In the genomic region with DNA sequence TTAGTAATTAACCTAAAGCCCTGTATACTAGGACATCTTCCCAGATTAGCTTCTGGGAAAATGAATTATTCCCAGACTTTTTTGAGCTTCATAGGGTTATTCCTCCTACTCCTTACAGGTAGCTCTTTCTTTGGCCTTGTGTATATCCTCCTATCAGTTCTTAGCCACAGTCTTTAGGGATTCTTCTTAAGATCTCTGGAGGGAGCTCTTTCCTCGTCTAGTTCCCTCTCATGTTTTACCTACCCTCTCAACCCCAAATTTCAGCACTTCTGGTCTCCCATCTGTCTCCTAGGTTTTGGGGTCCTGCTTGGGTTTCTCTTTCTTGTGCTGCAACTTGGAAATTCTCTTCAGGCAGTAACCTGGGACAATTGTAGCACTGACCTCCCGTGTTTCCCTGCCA, we compare ENCODE assay signal across 9 cellular contexts. TPM values are rescaled to one million over a fixed set of nuclear protein-coding genes. Genes with fewer than 3 reads are reported as not detected.
DNase-seq lines count a peak whose midpoint lies in the region; ATAC-seq and TF ChIP-seq lines count a peak whose summit lies in the region.
"Had no signal": no experiment of that assay in that cellular context is flagged by ENCODE, and none has a peak within 500 bp of the region (broad histone marks: within the 10 kb centered on the region; RNA-seq: fewer than 3 reads in every experiment).

No MANE protein-coding gene starts in this region.

- intact Hi-C loops in activated CD4-positive, alpha-beta T cell treated with anti-CD3 and anti-CD28 coated beads for 36 hours (cut with DNase I, micrococcal nuclease), result loop anchor here in 1 of 2 experiments (10.0 kb wide), 2 partner anchors 403 to 433 kb away; no protein-coding TSS in a partner anchor

- no peak overlapping the region for H3K4me3 Mint-ChIP-seq in activated CD4-positive, alpha-beta T cell treated with anti-CD3 and anti-CD28 coated beads for 36 hours
- H3K4me3 Mint-ChIP-seq: T-helper 2 cell treated with Interferon-gamma antibody and Interleukin-4, amounts not matched to agents 5 μg/mL and 100 μg/mL, for 36 hours had no signal

- DNase-seq in NCI-H82 treated with DMSO at 0.1 percent for 48 hours (lab: John Stamatoyannopoulos, UW; ENCODE audit: unreplicated experiment) (peak; percentile 47), kidney tubule cell (ENCODE audit: low spot score) (peak; percentile 25), NK-92 (lab: John Stamatoyannopoulos, UW; ENCODE audit: unreplicated experiment) (no peak)
- no peak for DNase-seq in activated CD4-positive, alpha-beta T cell treated with anti-CD3 and anti-CD28 coated beads for 36 hours
- DNase-seq: colonic mucosa had no signal

- no peak for TF ChIP-seq CTCF in HEK293 (tag by site-specific recombination; IDR thresholded peaks at IDR 0.05)

- no peaks in the 10 kb centered on the region for H3K9me3 ChIP-seq in HEK293 (ENCODE audit: control insufficient read depth, insufficient read depth, low read depth, low read length)
- H3K9me3 ChIP-seq: colonic mucosa had no signal

- peaks cover 2% of the 10 kb centered on the region for H3K9me3 Mint-ChIP-seq in activated CD4-positive, alpha-beta T cell treated with anti-CD3 and anti-CD28 coated beads for 36 hours (ENCODE audit: low read depth)
- H3K9me3 Mint-ChIP-seq: T-helper 2 cell treated with Interferon-gamma antibody and Interleukin-4, amounts not matched to agents 5 μg/mL and 100 μg/mL, for 36 hours had no signal

- POLR2A ChIA-PET in HEK293 (lab: Yijun Ruan, JAX), result no interaction called here
- POLR2A ChIA-PET in activated CD4-positive, alpha-beta T cell treated with anti-CD3 and anti-CD28 coated beads for 36 hours (lab: Charles Lee), result no interaction called here

- no peaks in the 10 kb centered on the region for H3K4me1 Mint-ChIP-seq in activated CD4-positive, alpha-beta T cell treated with anti-CD3 and anti-CD28 coated beads for 36 hours

- peaks cover 7% of the 10 kb centered on the region for H3K27me3 Mint-ChIP-seq in activated CD4-positive, alpha-beta T cell treated with anti-CD3 and anti-CD28 coated beads for 36 hours

- no peak overlapping the region for H3K4me3 ChIP-seq in HEK293 (ENCODE audit: low read depth, low read length)
- H3K4me3 ChIP-seq: colonic mucosa had no signal

- no peaks in the 10 kb centered on the region for H3K36me3 ChIP-seq in HEK293 (ENCODE audit: control insufficient read depth in 2 of 2, insufficient read depth in 1 of 2, low read length in 2 of 2)
- H3K36me3 ChIP-seq: colonic mucosa had no signal

- no peak overlapping the region for H3K27ac Mint-ChIP-seq in activated CD4-positive, alpha-beta T cell treated with anti-CD3 and anti-CD28 coated beads for 36 hours
- H3K27ac Mint-ChIP-seq: T-helper 2 cell treated with Interferon-gamma antibody and Interleukin-4, amounts not matched to agents 5 μg/mL and 100 μg/mL, for 36 hours had no signal

- H3K27ac ChIP-seq in HEK293 (ENCODE audit: extremely low read depth, low read depth, low read length), result no peak overlapping the region
- H3K27ac ChIP-seq: colonic mucosa had no signal

- no peaks in the 10 kb centered on the region for H3K4me1 ChIP-seq in HEK293 (ENCODE audit: control insufficient read depth, insufficient read depth, low read length)
- H3K4me1 ChIP-seq: colonic mucosa had no signal

- no peaks in the 10 kb centered on the region for H3K36me3 Mint-ChIP-seq in activated CD4-positive, alpha-beta T cell treated with anti-CD3 and anti-CD28 coated beads for 36 hours (ENCODE audit: low read depth)

- CTCF ChIA-PET in HEK293 (lab: Yijun Ruan, JAX), result interaction anchor here (0.5 to 1.3 kb wide), 24 partner anchors 11 to 715 kb away, joined by 3 to 10 read pairs (median 4); no protein-coding TSS in a partner anchor
- CTCF ChIA-PET in activated CD4-positive, alpha-beta T cell treated with anti-CD3 and anti-CD28 coated beads for 36 hours (lab: Charles Lee), result no interaction called here

- peak; percentile 87 for ATAC-seq in GM18502 (IDR thresholded peaks at IDR 0.05; ENCODE audit: poor library complexity, unreplicated experiment)
- ATAC-seq in activated CD4-positive, alpha-beta T cell treated with anti-CD3 and anti-CD28 coated beads for 36 hours, result no peak
- ATAC-seq in HG03457 (IDR thresholded peaks at IDR 0.05; ENCODE audit: unreplicated experiment), result no peak

TF ChIP-seq in HEK293, 187 proteins besides CTCF, POLR2A, EP300 and RAD21:
- TF ChIP-seq ZNF274 (IDR thresholded peaks at IDR 0.05; ENCODE audit: low read length) (no peak), ZNF274 (tag by site-specific recombination; IDR thresholded peaks at IDR 0.05; ENCODE audit: borderline replicate concordance) (no peak), ZNF501 (tag by site-specific recombination; IDR thresholded peaks at IDR 0.05) (no peak), ZNF654 (tag by site-specific recombination; IDR thresholded peaks at IDR 0.05; ENCODE audit: low read depth) (peak; percentile 57), ZNF560 (tag by site-specific recombination; IDR thresholded peaks at IDR 0.05; ENCODE audit: borderline replicate concordance) (no peak)

RNA-seq across cellular contexts. Expression of a gene that starts 46.4 kb away (rescaled TPM):
- total RNA-seq in activated CD4-positive, alpha-beta T cell treated with anti-CD3 and anti-CD28 coated beads for 36 hours, result 1 to 10 TPM; 4.9 to 6.7 TPM

Comparison
In these comparisons a context has a peak if more than half of its experiments do, and no peak if none do; other contexts are left out.
1. DNase-seq: peak in NCI-H82 treated with DMSO at 0.1 percent for 48 hours (single experiment) and kidney tubule cell (single experiment); none in activated CD4-positive, alpha-beta T cell treated with anti-CD3 and anti-CD28 coated beads for 36 hours (single experiment) and NK-92 (single experiment).